In genomic region chr3:51943451-51944391, GRCh38 we compare ENCODE assay signal across 1 cellular context.
A peak's percentile ranks its signal among the peaks of the same experiment; 100 is the strongest.
TF ChIP-seq lines count a peak whose summit lies in the region.

No MANE protein-coding gene starts in this region.

TF ChIP-seq in K562, 482 proteins besides CTCF, POLR2A, EP300 and RAD21:
- no peak for TF ChIP-seq BRD9 (IDR thresholded peaks at IDR 0.05; ENCODE audit: low read depth, partially characterized antibody)
- 0 out of 2 replicates have a peak, but pooled peaks have one; percentile 18 for TF ChIP-seq ZBTB33 (CRISPR knock-in tag; IDR thresholded peaks at IDR 0.05)
